Comparison of ENCODE assay signal across 1 cellular context in the genomic region with DNA sequence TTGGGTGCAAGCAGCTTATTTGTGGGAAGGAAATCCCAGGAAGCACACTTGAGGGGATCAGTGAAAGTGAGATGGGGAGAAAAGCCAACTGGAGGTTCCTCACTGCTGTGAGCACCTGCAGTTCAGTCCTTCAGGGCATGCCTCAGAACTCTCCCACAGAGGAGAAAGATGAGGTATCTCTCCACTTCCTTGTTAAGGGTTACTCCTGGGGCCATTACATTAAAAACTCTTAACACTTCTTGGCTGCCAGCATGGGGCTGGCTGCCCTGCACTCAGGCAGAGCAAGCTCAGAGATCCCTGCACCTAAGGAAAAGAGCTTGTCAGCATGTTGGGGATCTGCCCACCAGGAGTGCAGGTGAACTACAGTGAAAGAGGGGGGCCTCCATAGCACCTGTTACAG.
TF ChIP-seq lines count a peak whose summit lies in the region.

No MANE protein-coding gene starts in this region.

TF ChIP-seq in IMR-90, 13 proteins besides CTCF, POLR2A, EP300 and RAD21:
- no peak for TF ChIP-seq RCOR1 (IDR thresholded peaks at IDR 0.05; ENCODE audit: insufficient replicate concordance, low read length)
- TF ChIP-seq CEBPB (IDR thresholded peaks at IDR 0.05; ENCODE audit: low read depth, low read length) = no peak
- TF ChIP-seq MXI1 (IDR thresholded peaks at IDR 0.05; ENCODE audit: borderline replicate concordance, low read depth, low read length) = no peak
- no peak for TF ChIP-seq MAZ (IDR thresholded peaks at IDR 0.05; ENCODE audit: borderline replicate concordance, low read depth, low read length)
- TF ChIP-seq, protein P1, sequence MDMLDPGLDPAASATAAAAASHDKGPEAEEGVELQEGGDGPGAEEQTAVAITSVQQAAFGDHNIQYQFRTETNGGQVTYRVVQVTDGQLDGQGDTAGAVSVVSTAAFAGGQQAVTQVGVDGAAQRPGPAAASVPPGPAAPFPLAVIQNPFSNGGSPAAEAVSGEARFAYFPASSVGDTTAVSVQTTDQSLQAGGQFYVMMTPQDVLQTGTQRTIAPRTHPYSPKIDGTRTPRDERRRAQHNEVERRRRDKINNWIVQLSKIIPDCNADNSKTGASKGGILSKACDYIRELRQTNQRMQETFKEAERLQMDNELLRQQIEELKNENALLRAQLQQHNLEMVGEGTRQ (IDR thresholded peaks at IDR 0.05; ENCODE audit: low read depth, low read length) = no peak
- no peak for TF ChIP-seq RFX5 (IDR thresholded peaks at IDR 0.05; ENCODE audit: low read depth, low read length)
- TF ChIP-seq FOS (IDR thresholded peaks at IDR 0.05; ENCODE audit: low read depth, low read length) = no peak
- no peak for TF ChIP-seq CHD1 (IDR thresholded peaks at IDR 0.05; ENCODE audit: low read depth, low read length)
- no peak for TF ChIP-seq NFE2L2 (IDR thresholded peaks at IDR 0.05; ENCODE audit: low read depth, low read length)
- TF ChIP-seq, protein P2, sequence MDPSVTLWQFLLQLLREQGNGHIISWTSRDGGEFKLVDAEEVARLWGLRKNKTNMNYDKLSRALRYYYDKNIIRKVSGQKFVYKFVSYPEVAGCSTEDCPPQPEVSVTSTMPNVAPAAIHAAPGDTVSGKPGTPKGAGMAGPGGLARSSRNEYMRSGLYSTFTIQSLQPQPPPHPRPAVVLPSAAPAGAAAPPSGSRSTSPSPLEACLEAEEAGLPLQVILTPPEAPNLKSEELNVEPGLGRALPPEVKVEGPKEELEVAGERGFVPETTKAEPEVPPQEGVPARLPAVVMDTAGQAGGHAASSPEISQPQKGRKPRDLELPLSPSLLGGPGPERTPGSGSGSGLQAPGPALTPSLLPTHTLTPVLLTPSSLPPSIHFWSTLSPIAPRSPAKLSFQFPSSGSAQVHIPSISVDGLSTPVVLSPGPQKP (IDR thresholded peaks at IDR 0.05; ENCODE audit: borderline replicate concordance, low read depth, low read length) = no peak
